Comparison of ENCODE assay signal across 9 cellular contexts in the genomic region with DNA sequence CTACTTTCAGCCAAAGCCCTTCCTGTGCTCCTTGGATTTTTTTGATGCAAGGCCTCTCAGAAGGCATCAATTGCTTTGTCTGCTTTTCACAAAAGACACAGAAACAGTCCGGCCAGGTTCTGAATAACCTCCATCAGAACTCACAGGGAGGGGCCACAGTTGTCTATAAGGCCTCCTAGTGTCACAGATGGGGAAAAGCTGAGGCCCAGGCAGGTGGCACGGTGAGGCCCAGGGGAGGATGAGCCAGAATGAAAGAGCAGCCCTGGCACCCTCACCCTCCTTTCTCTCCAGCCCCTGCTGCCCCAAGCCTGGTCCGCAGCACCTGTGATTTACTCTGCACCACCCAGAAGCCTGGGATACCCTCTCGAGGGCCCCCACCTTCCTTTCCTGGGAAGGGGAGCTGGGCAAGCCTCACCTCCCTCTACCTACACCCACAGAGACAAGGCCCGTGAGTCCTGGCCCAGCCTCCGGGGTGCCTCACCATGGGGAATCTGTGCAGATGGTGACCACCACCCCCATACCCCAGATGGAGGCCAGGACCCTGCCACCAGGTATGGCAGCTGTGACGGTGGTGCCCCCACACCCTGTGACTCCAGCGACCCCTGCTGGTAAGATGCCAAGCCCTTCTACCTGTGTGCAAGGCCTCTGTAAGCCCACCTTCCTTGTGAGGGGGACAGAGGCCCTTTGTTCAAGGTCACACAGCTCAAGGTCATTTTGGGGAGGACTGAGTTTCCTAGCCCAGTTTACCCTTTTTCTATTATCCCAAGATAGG. TPM values are rescaled to one million over a fixed set of nuclear protein-coding genes. Genes with fewer than 3 reads are reported as not detected.
A peak's percentile ranks its signal among the peaks of the same experiment; 100 is the strongest.
DNase-seq lines count a peak whose midpoint lies in the region; ATAC-seq and TF ChIP-seq lines count a peak whose summit lies in the region.
"Had no signal": no experiment of that assay in that cellular context is flagged by ENCODE, and none has a peak within 500 bp of the region (broad histone marks: within the 10 kb centered on the region; RNA-seq: fewer than 3 reads in every experiment).

No MANE protein-coding gene starts in this region.

- TF ChIP-seq POLR2A in heart left ventricle (IDR thresholded peaks at IDR 0.05) (no peak), spleen (IDR thresholded peaks at IDR 0.05) (no peak)

- intact Hi-C loops in heart left ventricle (cut with DNase I) = loop anchor here in 2 of 10 donors (10.0 kb wide), 2 partner anchors 245 to 475 kb away; no protein-coding TSS in a partner anchor
- intact Hi-C loops in cardiac septum (cut with DNase I) = no loop called here
- intact Hi-C loops in colonic mucosa (cut with DNase I) = no loop called here
- intact Hi-C loops in spleen (cut with DNase I; ENCODE audit: low total_unique reads) = loop anchor here (10.0 kb wide), 1 partner anchor 135 kb away; no protein-coding TSS in a partner anchor

- DNase-seq in heart left ventricle (peak in 2 of 5 donors; percentile 37 to 52), cardiac septum (ENCODE audit: low spot score) (no peak), UCSD-AML1 (lab: John Stamatoyannopoulos, UW; ENCODE audit: unreplicated experiment) (peak; percentile 25), colonic mucosa (peak; percentile 37), spleen (peak; percentile 86), kidney glomerular epithelial cell (lab: John Stamatoyannopoulos, UW) (no peak)

- H3K4me1 ChIP-seq in heart left ventricle = no peaks in the 10 kb centered on the region
- H3K4me1 ChIP-seq in colonic mucosa = no peaks in the 10 kb centered on the region
- H3K4me1 ChIP-seq in spleen = no peaks in the 10 kb centered on the region

- 68 to 85% (median 72%) methylated on average over 6 to 8 of the region's 8 CpGs for WGBS in heart left ventricle, 4 donors
- WGBS in spleen, 5 donors = 59 to 69% (median 60%) methylated on average over 7 to 8 of the region's 8 CpGs

- H3K4me3 ChIP-seq in heart left ventricle = no peak overlapping the region
- no peak overlapping the region for H3K4me3 ChIP-seq in colonic mucosa
- H3K4me3 ChIP-seq in spleen = no peak overlapping the region
- H3K4me3 ChIP-seq: thoracic aorta had no signal

- H3K36me3 ChIP-seq in heart left ventricle (no peaks in the 10 kb centered on the region), colonic mucosa (no peaks in the 10 kb centered on the region), spleen (no peaks in the 10 kb centered on the region)
- H3K36me3 ChIP-seq: thoracic aorta had no signal

- TF ChIP-seq CTCF in heart left ventricle (IDR thresholded peaks at IDR 0.05) (peak in 11 of 12 donors; percentile 17 to 52 (median 34)), colonic mucosa (IDR thresholded peaks at IDR 0.05) (no peak), spleen (IDR thresholded peaks at IDR 0.05 in 8 of 11, conservative IDR thresholded peaks at IDR 0.05 in 3 of 11) (peak in 10 of 11 experiments; percentile 31 to 75 (median 60))

- H3K27me3 ChIP-seq in heart left ventricle = no peaks in the 10 kb centered on the region
- H3K27me3 ChIP-seq in colonic mucosa = no peaks in the 10 kb centered on the region
- peaks cover 0 to 9% (median 0%) of the 10 kb centered on the region in 7 donors for H3K27me3 ChIP-seq in spleen (replicated peaks in 1 of 7)

- H3K27ac ChIP-seq in heart left ventricle = no peak overlapping the region
- H3K27ac ChIP-seq in colonic mucosa = no peak overlapping the region
- H3K27ac ChIP-seq in spleen = no peak overlapping the region
- H3K27ac ChIP-seq: thoracic aorta had no signal

- no peaks in the 10 kb centered on the region for H3K9me3 ChIP-seq in heart left ventricle
- no peaks in the 10 kb centered on the region for H3K9me3 ChIP-seq in colonic mucosa
- no peaks in the 10 kb centered on the region for H3K9me3 ChIP-seq in spleen
- H3K9me3 ChIP-seq: thoracic aorta had no signal

- ATAC-seq in heart left ventricle (no peak), GM21381 (IDR thresholded peaks at IDR 0.05; ENCODE audit: unreplicated experiment) (no peak), GM19397 (IDR thresholded peaks at IDR 0.05; ENCODE audit: unreplicated experiment) (no peak)

- no peak overlapping the region for H3K9ac ChIP-seq in colonic mucosa (ENCODE audit: low read depth in 2 of 2, low read length in 2 of 2)

RNA-seq across cellular contexts. Expression of a gene that starts 26.2 kb away (rescaled TPM):
- total RNA-seq in heart left ventricle (1 to 10 TPM; 2.6 to 9.5 (median 5.1) TPM), cardiac septum (7.0 TPM), colonic mucosa (1 to 10 TPM; 2.5 to 5.0 TPM), spleen (10 to 100 TPM; 25.5 to 48.5 (median 37.6) TPM)
- polyA plus RNA-seq in heart left ventricle (1 to 10 TPM; 3.6 to 4.7 TPM), spleen (10 to 100 TPM in 2 of 3 donors, 1 to 10 TPM in 1; 6.0 to 15.2 (median 12.8) TPM)

RNA-seq across cellular contexts. Expression of a gene that starts 38.6 kb away (rescaled TPM):
- total RNA-seq in heart left ventricle (10 to 100 TPM in 4 of 9 donors, 1 to 10 TPM in 5; 8.0 to 18.1 (median 9.8) TPM), cardiac septum (12.8 TPM), colonic mucosa (1 to 10 TPM; 8.8 to 9.9 TPM), spleen (10 to 100 TPM; 19.0 to 39.8 (median 30.2) TPM)
- polyA plus RNA-seq in heart left ventricle (1 to 10 TPM; 6.9 TPM), spleen (1 to 10 TPM; 4.4 to 9.9 (median 6.0) TPM)

Comparison
In these comparisons a context has a peak if more than half of its experiments do, and no peak if none do; other contexts are left out.
1. DNase-seq: peak in UCSD-AML1 (single experiment), colonic mucosa (single experiment) and spleen (single experiment); none in cardiac septum (single experiment) and kidney glomerular epithelial cell (single experiment).